In the genomic region with DNA sequence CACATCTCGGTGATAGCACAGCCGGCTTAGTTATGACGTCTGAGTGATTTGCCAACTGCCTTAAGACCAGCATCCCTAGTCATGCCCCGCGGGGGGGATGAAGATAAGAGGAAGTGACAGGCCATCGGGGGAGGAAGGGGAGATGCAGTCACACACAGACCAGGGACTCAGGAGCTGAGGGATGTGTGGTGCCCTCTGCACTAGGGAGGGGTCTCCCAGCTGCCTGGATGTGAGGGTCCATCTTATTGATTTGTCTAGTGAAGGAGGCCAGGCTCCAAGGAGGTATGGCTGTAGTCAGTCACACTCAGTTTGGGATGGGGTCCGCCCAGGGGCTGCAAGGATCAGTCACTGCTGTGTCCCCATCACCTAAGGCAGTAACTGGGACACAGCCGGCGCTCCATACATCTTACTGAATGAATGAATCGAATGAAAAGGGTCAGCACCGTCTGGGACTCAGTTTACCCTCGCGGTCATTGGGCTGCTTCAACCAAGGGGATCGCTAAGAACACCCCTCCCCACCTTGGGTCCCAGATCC, we compare ENCODE assay signal across 8 cellular contexts. TPM values are rescaled to one million over a fixed set of nuclear protein-coding genes. Genes with fewer than 3 reads are reported as not detected.
A peak's percentile ranks its signal among the peaks of the same experiment; 100 is the strongest.
DNase-seq lines count a peak whose midpoint lies in the region; ATAC-seq, FAIRE-seq and TF ChIP-seq lines count a peak whose summit lies in the region.

No MANE protein-coding gene starts in this region.

- H3K4me2 ChIP-seq in mammary epithelial cell (ENCODE audit: insufficient read depth, low read depth, low read length), result peak overlapping the region; percentile 74

- intact Hi-C loops in mammary epithelial cell (cut with micrococcal nuclease), result loop anchor here (1.0 kb wide), 2 partner anchors 12 to 35 kb away; no protein-coding TSS in a partner anchor
- intact Hi-C loops in kidney (cut with DNase I), result no loop called here

- FAIRE-seq in RCC 7860 (lab: Jason Lieb, UNC), result no peak
- no peak for FAIRE-seq in kidney (lab: Jason Lieb, UNC)

- H3K9me3 Mint-ChIP-seq in stimulated activated naive B cell treated with anti-CD40 and anti-IgM and Interleukin-4, amounts not matched to agents 10 μg/mL and 1 μg/mL and 100 μg/mL, for 72 hours, result no peaks in the 10 kb centered on the region

- in situ Hi-C loops in mammary epithelial cell (cut with MboI; ENCODE audit: low sequenced_read_pairs in 2 of 2), result loop anchor here in 1 of 2 donors (5.0 kb wide), 1 partner anchor 34 kb away; no protein-coding TSS in a partner anchor

- H3K9me3 ChIP-seq in mammary epithelial cell (replicated peaks; ENCODE audit: insufficient read depth, low read length) (no peaks in the 10 kb centered on the region), kidney (ENCODE audit: control insufficient read depth in 1 of 2, low read length in 2 of 2) (no peaks in the 10 kb centered on the region)

- H3K27ac Mint-ChIP-seq in stimulated activated naive B cell treated with anti-CD40 and anti-IgM and Interleukin-4, amounts not matched to agents 10 μg/mL and 1 μg/mL and 100 μg/mL, for 72 hours, result peak overlapping the region; percentile 94

- peak overlapping the region; percentile 84 to 91 for H3K4me3 Mint-ChIP-seq in stimulated activated naive B cell treated with anti-CD40 and anti-IgM and Interleukin-4, amounts not matched to agents 10 μg/mL and 1 μg/mL and 100 μg/mL, for 72 hours

- H3K36me3 ChIP-seq in mammary epithelial cell (ENCODE audit: insufficient read depth, low read length), result no peaks in the 10 kb centered on the region
- H3K36me3 ChIP-seq in kidney (ENCODE audit: control insufficient read depth in 1 of 2, insufficient read depth in 2 of 2, low read length in 2 of 2), result no peaks in the 10 kb centered on the region

- 25% methylated on average over 7 of the region's 14 CpGs for WGBS in mammary epithelial cell (ENCODE audit: low coverage, missing lambda C conversion rate)

- H3K4me3 ChIP-seq in mammary epithelial cell (replicated peaks in 1 of 3; ENCODE audit: insufficient read depth in 1 of 3, low read depth in 2 of 3, low read length in 3 of 3) (peak overlapping the region; percentile 6 to 50 (median 29)), kidney (ENCODE audit: low read length in 2 of 2) (peak overlapping the region; percentile 52 to 66)

- H3K4me1 ChIP-seq in mammary epithelial cell (ENCODE audit: insufficient read depth, low read length) (peaks cover 30% of the 10 kb centered on the region), kidney (ENCODE audit: control insufficient read depth in 1 of 2, insufficient read depth in 1 of 2, low read depth in 1 of 2, low read length in 2 of 2) (peaks cover 5 to 10% of the 10 kb centered on the region in 2 donors)

- no peaks in the 10 kb centered on the region for H3K27me3 ChIP-seq in mammary epithelial cell (ENCODE audit: insufficient read depth, low read length)

- H2AFZ ChIP-seq in mammary epithelial cell (ENCODE audit: low read depth, low read length), result peak overlapping the region; percentile 66

- dilution Hi-C loops in mammary epithelial cell (cut with HindIII; ENCODE audit: low sequenced_read_pairs), result loop anchor here (5.0 kb wide), 1 partner anchor 34 kb away; no protein-coding TSS in a partner anchor

- BruUV-seq in mammary epithelial cell (replicated peaks; lab: Mats Ljungman, UMichigan), result no TSS peak

- CTCF ChIA-PET in mammary epithelial cell (lab: Charles Lee; ENCODE audit: low non-redundant PET), result no interaction called here

- H3K79me2 ChIP-seq in mammary epithelial cell (ENCODE audit: insufficient read depth, low read length), result no peaks in the 10 kb centered on the region

- peak overlapping the region; percentile 89 for H3K27ac ChIP-seq in mammary epithelial cell (ENCODE audit: insufficient read depth, low read depth, low read length)
- H3K27ac ChIP-seq in kidney (ENCODE audit: low read depth in 2 of 2, low read length in 2 of 2), result peak overlapping the region; percentile 64 to 93

- DNase-seq in SKM-1 treated with dmso at 0.1 percent for 144 hours (lab: John Stamatoyannopoulos, UW; ENCODE audit: unreplicated experiment) (peak; percentile 40), SKM-1 (lab: John Stamatoyannopoulos, UW; ENCODE audit: unreplicated experiment) (no peak), RCC 7860 (ENCODE audit: low spot score) (peak; percentile 66), mammary epithelial cell (no peak), kidney (no peak)
- peak; percentile 37 for DNase-seq in stimulated activated naive B cell treated with anti-CD40 and anti-IgM and Interleukin-4, amounts not matched to agents 10 μg/mL and 1 μg/mL and 100 μg/mL, for 72 hours

- H3K36me3 Mint-ChIP-seq in stimulated activated naive B cell treated with anti-CD40 and anti-IgM and Interleukin-4, amounts not matched to agents 10 μg/mL and 1 μg/mL and 100 μg/mL, for 72 hours, result peaks cover 0 to 3% of the 10 kb centered on the region in 2 donors

- TF ChIP-seq CTCF in mammary epithelial cell (conservative IDR thresholded peaks at IDR 0.05 in 1 of 2, IDR thresholded peaks at IDR 0.05 in 1 of 2; ENCODE audit: extremely low read depth in 1 of 2, insufficient read depth in 1 of 2, low read depth in 1 of 2, low read length in 2 of 2) (no peak), kidney (IDR thresholded peaks at IDR 0.05; ENCODE audit: borderline replicate concordance, extremely low read depth, insufficient read depth) (no peak)

- ATAC-seq in stimulated activated naive B cell treated with anti-CD40 and anti-IgM and Interleukin-4, amounts not matched to agents 10 μg/mL and 1 μg/mL and 100 μg/mL, for 72 hours (replicated peaks), result peak; percentile 28 to 46
- no peak for ATAC-seq in GM18520 (IDR thresholded peaks at IDR 0.05; ENCODE audit: unreplicated experiment)
- ATAC-seq in GM19035 (IDR thresholded peaks at IDR 0.05; ENCODE audit: unreplicated experiment), result no peak

- peaks cover 44 to 57% of the 10 kb centered on the region in 2 donors for H3K4me1 Mint-ChIP-seq in stimulated activated naive B cell treated with anti-CD40 and anti-IgM and Interleukin-4, amounts not matched to agents 10 μg/mL and 1 μg/mL and 100 μg/mL, for 72 hours

- no peaks in the 10 kb centered on the region for H4K20me1 ChIP-seq in mammary epithelial cell (ENCODE audit: insufficient read depth, low read length)

- no peaks in the 10 kb centered on the region for H3K27me3 Mint-ChIP-seq in stimulated activated naive B cell treated with anti-CD40 and anti-IgM and Interleukin-4, amounts not matched to agents 10 μg/mL and 1 μg/mL and 100 μg/mL, for 72 hours

- H3K9ac ChIP-seq in mammary epithelial cell (ENCODE audit: insufficient read depth, low read length), result peak overlapping the region; percentile 65
- peak overlapping the region in 1 of 2 donors; percentile 43 for H3K9ac ChIP-seq in kidney (ENCODE audit: low read length in 2 of 2)

RNA-seq across cellular contexts. Expression of a gene that starts 19.3 kb away (rescaled TPM):
- 100 to 1,000 TPM in 1 of 2 donors, 10 to 100 TPM in 1; 81.9 to 316 TPM for total RNA-seq in mammary epithelial cell
- 224 TPM for polyA plus RNA-seq in mammary epithelial cell
- polyA minus RNA-seq in mammary epithelial cell, result 242 TPM
- total RNA-seq in kidney, result 60.8 TPM
- 107 TPM for polyA plus RNA-seq in kidney (ENCODE audit: insufficient read depth, low read depth, low replicate concordance)

RNA-seq across cellular contexts. Expression of a gene that starts 24.8 kb away (rescaled TPM):
- total RNA-seq in mammary epithelial cell (10 to 100 TPM in 1 of 2 donors, 1 to 10 TPM in 1; 1.8 to 49.1 TPM), kidney (0.98 TPM)
- polyA plus RNA-seq in mammary epithelial cell (2.6 TPM), kidney (ENCODE audit: insufficient read depth, low read depth, low replicate concordance) (0.73 TPM)
- polyA minus RNA-seq in mammary epithelial cell, result 27.0 TPM

RNA-seq across cellular contexts. Expression of a gene that starts 36.5 kb away (rescaled TPM):
- total RNA-seq in mammary epithelial cell (10 to 100 TPM; 11.7 to 16.9 TPM), kidney (3.9 TPM)
- polyA plus RNA-seq in mammary epithelial cell (15.0 TPM), kidney (ENCODE audit: insufficient read depth, low read depth, low replicate concordance) (2.4 TPM)
- 12.6 TPM for polyA minus RNA-seq in mammary epithelial cell

RNA-seq across cellular contexts. Expression of a gene that starts 38.1 kb away (rescaled TPM):
- total RNA-seq in mammary epithelial cell (100 to 1,000 TPM in 1 of 2 donors, 10 to 100 TPM in 1; 75.8 to 254 TPM), kidney (32.4 TPM)
- polyA plus RNA-seq in mammary epithelial cell (77.1 TPM), kidney (ENCODE audit: insufficient read depth, low read depth, low replicate concordance) (21.4 TPM)
- polyA minus RNA-seq in mammary epithelial cell, result 84.7 TPM

RNA-seq across cellular contexts. Expression of a gene that starts 53.9 kb away (rescaled TPM):
- total RNA-seq in mammary epithelial cell (10 to 100 TPM; 11.0 to 16.9 TPM), kidney (7.3 TPM)
- polyA plus RNA-seq in mammary epithelial cell (11.5 TPM), kidney (ENCODE audit: insufficient read depth, low read depth, low replicate concordance) (8.2 TPM)
- 11.9 TPM for polyA minus RNA-seq in mammary epithelial cell

Comparison
In these comparisons a context has a peak if more than half of its experiments do, and no peak if none do; other contexts are left out.
1. DNase-seq: peak in SKM-1 treated with dmso at 0.1 percent for 144 hours (single experiment), RCC 7860 (single experiment) and stimulated activated naive B cell treated with anti-CD40 and anti-IgM and Interleukin-4, amounts not matched to agents 10 μg/mL and 1 μg/mL and 100 μg/mL, for 72 hours (single experiment); none in SKM-1 (single experiment), mammary epithelial cell (single experiment) and kidney (single experiment).
2. ATAC-seq: peak in stimulated activated naive B cell treated with anti-CD40 and anti-IgM and Interleukin-4, amounts not matched to agents 10 μg/mL and 1 μg/mL and 100 μg/mL, for 72 hours (2 of 2); none in GM18520 (single experiment) and GM19035 (single experiment).